ENCODE assay signal across 2 cellular contexts in genomic region chr19:45320997-45321775, GRCh38.
TF ChIP-seq lines count a peak whose summit lies in the region.

No MANE protein-coding gene starts in this region.

TF ChIP-seq in HepG2, 621 proteins besides CTCF, POLR2A, EP300 and RAD21 (continues in another document):
- no peak for TF ChIP-seq YEATS2 (CRISPR knock-in tag; IDR thresholded peaks at IDR 0.05; ENCODE audit: borderline replicate concordance)
- no peak for TF ChIP-seq ZNF749 (CRISPR knock-in tag; IDR thresholded peaks at IDR 0.05; ENCODE audit: borderline replicate concordance)
- TF ChIP-seq, protein P1, sequence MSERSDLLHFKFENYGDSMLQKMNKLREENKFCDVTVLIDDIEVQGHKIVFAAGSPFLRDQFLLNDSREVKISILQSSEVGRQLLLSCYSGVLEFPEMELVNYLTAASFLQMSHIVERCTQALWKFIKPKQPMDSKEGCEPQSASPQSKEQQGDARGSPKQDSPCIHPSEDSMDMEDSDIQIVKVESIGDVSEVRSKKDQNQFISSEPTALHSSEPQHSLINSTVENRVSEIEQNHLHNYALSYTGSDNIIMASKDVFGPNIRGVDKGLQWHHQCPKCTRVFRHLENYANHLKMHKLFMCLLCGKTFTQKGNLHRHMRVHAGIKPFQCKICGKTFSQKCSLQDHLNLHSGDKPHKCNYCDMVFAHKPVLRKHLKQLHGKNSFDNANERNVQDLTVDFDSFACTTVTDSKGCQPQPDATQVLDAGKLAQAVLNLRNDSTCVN (CRISPR knock-in tag; IDR thresholded peaks at IDR 0.05; ENCODE audit: borderline replicate concordance) = no peak
- no peak for TF ChIP-seq ZNF331 (CRISPR knock-in tag; IDR thresholded peaks at IDR 0.05)
- no peak for TF ChIP-seq EZH2 (conservative IDR thresholded peaks at IDR 0.05; ENCODE audit: low read depth, low read length)
- peak; percentile 94 for TF ChIP-seq ZNF121 (CRISPR knock-in tag; IDR thresholded peaks at IDR 0.05)
- no peak for TF ChIP-seq SIN3B (IDR thresholded peaks at IDR 0.05; ENCODE audit: low read length)
- no peak for TF ChIP-seq CENPX (CRISPR knock-in tag; IDR thresholded peaks at IDR 0.05)
- no peak for TF ChIP-seq MEIS2 (CRISPR knock-in tag; IDR thresholded peaks at IDR 0.05)
- no peak for TF ChIP-seq NAIF1 (CRISPR knock-in tag; IDR thresholded peaks at IDR 0.05; ENCODE audit: borderline replicate concordance)
- no peak for TF ChIP-seq RFXANK (CRISPR knock-in tag; IDR thresholded peaks at IDR 0.05)
- no peak for TF ChIP-seq MYNN (CRISPR knock-in tag; IDR thresholded peaks at IDR 0.05; ENCODE audit: low read depth)
- no peak for TF ChIP-seq FOXA1 (IDR thresholded peaks at IDR 0.05)
- no peak for TF ChIP-seq FOXA1 (CRISPR knock-in tag; IDR thresholded peaks at IDR 0.05)
- TF ChIP-seq, protein P2, sequence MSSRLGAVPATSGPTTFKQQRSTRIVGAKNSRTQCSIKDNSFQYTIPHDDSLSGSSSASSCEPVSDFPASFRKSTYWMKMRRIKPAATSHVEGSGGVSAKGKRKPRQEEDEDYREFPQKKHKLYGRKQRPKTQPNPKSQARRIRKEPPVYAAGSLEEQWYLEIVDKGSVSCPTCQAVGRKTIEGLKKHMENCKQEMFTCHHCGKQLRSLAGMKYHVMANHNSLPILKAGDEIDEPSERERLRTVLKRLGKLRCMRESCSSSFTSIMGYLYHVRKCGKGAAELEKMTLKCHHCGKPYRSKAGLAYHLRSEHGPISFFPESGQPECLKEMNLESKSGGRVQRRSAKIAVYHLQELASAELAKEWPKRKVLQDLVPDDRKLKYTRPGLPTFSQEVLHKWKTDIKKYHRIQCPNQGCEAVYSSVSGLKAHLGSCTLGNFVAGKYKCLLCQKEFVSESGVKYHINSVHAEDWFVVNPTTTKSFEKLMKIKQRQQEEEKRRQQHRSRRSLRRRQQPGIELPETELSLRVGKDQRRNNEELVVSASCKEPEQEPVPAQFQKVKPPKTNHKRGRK (CRISPR knock-in tag; IDR thresholded peaks at IDR 0.05) = no peak
- TF ChIP-seq KDM1A (CRISPR knock-in tag; IDR thresholded peaks at IDR 0.05) = 0 out of 2 replicates have a peak, but pooled peaks have one; percentile 42
- no peak for TF ChIP-seq BRCA1 (CRISPR knock-in tag; IDR thresholded peaks at IDR 0.05)
- TF ChIP-seq IKZF1 (IDR thresholded peaks at IDR 0.05) = no peak
- no peak for TF ChIP-seq GATA4 (IDR thresholded peaks at IDR 0.05; ENCODE audit: borderline replicate concordance, low read depth)
- no peak for TF ChIP-seq ZNF746 (CRISPR knock-in tag; IDR thresholded peaks at IDR 0.05)
- 0 out of 2 replicates have a peak, but pooled peaks have one; percentile 13 for TF ChIP-seq FOSL2 (CRISPR knock-in tag; IDR thresholded peaks at IDR 0.05)
- TF ChIP-seq PHF21A (CRISPR knock-in tag; IDR thresholded peaks at IDR 0.05) = no peak
- TF ChIP-seq BHLHE40 (IDR thresholded peaks at IDR 0.05; ENCODE audit: low read length) = no peak
- TF ChIP-seq ELF1 (CRISPR knock-in tag; IDR thresholded peaks at IDR 0.05) = no peak
- TF ChIP-seq KDM5B (CRISPR knock-in tag; IDR thresholded peaks at IDR 0.05; ENCODE audit: borderline replicate concordance) = no peak
- no peak for TF ChIP-seq SP5 (CRISPR knock-in tag; IDR thresholded peaks at IDR 0.05; ENCODE audit: borderline replicate concordance, low read depth)
- TF ChIP-seq CEBPB (IDR thresholded peaks at IDR 0.05; ENCODE audit: borderline replicate concordance, low read depth, low read length) = no peak
- TF ChIP-seq ZNF616 (CRISPR knock-in tag; IDR thresholded peaks at IDR 0.05; ENCODE audit: low read depth) = no peak
- no peak for TF ChIP-seq ZC3H13 (CRISPR knock-in tag; IDR thresholded peaks at IDR 0.05)
- TF ChIP-seq, protein P3, sequence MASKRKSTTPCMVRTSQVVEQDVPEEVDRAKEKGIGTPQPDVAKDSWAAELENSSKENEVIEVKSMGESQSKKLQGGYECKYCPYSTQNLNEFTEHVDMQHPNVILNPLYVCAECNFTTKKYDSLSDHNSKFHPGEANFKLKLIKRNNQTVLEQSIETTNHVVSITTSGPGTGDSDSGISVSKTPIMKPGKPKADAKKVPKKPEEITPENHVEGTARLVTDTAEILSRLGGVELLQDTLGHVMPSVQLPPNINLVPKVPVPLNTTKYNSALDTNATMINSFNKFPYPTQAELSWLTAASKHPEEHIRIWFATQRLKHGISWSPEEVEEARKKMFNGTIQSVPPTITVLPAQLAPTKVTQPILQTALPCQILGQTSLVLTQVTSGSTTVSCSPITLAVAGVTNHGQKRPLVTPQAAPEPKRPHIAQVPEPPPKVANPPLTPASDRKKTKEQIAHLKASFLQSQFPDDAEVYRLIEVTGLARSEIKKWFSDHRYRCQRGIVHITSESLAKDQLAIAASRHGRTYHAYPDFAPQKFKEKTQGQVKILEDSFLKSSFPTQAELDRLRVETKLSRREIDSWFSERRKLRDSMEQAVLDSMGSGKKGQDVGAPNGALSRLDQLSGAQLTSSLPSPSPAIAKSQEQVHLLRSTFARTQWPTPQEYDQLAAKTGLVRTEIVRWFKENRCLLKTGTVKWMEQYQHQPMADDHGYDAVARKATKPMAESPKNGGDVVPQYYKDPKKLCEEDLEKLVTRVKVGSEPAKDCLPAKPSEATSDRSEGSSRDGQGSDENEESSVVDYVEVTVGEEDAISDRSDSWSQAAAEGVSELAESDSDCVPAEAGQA (IDR thresholded peaks at IDR 0.05; ENCODE audit: low read depth) = no peak
- TF ChIP-seq, protein P3 (CRISPR knock-in tag; IDR thresholded peaks at IDR 0.05; ENCODE audit: borderline replicate concordance) = no peak
- peak; percentile 100 for TF ChIP-seq ZNF768 (CRISPR knock-in tag; IDR thresholded peaks at IDR 0.05)

TF ChIP-seq in K562, 482 proteins besides CTCF, POLR2A, EP300 and RAD21:
- TF ChIP-seq CBX1 (IDR thresholded peaks at IDR 0.05; ENCODE audit: low read depth) = 0 out of 2 replicates have a peak, but pooled peaks have one; percentile 54
- TF ChIP-seq CBFA2T3 (IDR thresholded peaks at IDR 0.05) = 0 out of 2 replicates have a peak, but pooled peaks have one; percentile 27
- peak; percentile 83 for TF ChIP-seq ZFP36 (IDR thresholded peaks at IDR 0.05; ENCODE audit: low read depth, low read length, partially characterized antibody)
- peak; percentile 90 for TF ChIP-seq BCOR (IDR thresholded peaks at IDR 0.05)
- peak; percentile 76 for TF ChIP-seq RBM25 (IDR thresholded peaks at IDR 0.05; ENCODE audit: low read depth, low read length, severe bottlenecking)
- peak; percentile 82; the same call in 1 of the 2 replicates for TF ChIP-seq SMARCA5 (IDR thresholded peaks at IDR 0.05)
- TF ChIP-seq, protein P4, sequence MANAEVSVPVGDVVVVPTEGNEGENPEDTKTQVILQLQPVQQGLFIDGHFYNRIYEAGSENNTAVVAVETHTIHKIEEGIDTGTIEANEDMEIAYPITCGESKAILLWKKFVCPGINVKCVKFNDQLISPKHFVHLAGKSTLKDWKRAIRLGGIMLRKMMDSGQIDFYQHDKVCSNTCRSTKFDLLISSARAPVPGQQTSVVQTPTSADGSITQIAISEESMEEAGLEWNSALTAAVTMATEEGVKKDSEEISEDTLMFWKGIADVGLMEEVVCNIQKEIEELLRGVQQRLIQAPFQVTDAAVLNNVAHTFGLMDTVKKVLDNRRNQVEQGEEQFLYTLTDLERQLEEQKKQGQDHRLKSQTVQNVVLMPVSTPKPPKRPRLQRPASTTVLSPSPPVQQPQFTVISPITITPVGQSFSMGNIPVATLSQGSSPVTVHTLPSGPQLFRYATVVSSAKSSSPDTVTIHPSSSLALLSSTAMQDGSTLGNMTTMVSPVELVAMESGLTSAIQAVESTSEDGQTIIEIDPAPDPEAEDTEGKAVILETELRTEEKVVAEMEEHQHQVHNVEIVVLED (CRISPR knock-in tag; IDR thresholded peaks at IDR 0.05) = no peak
- peak; percentile 58; the same call in 1 of the 2 replicates for TF ChIP-seq HDAC2 (IDR thresholded peaks at IDR 0.05)
- TF ChIP-seq EGR1 (conservative IDR thresholded peaks at IDR 0.05) = peak; percentile 74
- TF ChIP-seq ADNP (tag; IDR thresholded peaks at IDR 0.05) = peak; percentile 91
- no peak for TF ChIP-seq MED1 (CRISPR knock-in tag; IDR thresholded peaks at IDR 0.05; ENCODE audit: borderline replicate concordance)
- TF ChIP-seq KDM1A (IDR thresholded peaks at IDR 0.05) = peak; percentile 62 to 79
- TF ChIP-seq ZNF121 (CRISPR knock-in tag; conservative IDR thresholded peaks at IDR 0.05) = peak; percentile 98
- 0 out of 2 replicates have a peak, but pooled peaks have one; percentile 38 for TF ChIP-seq PTBP1 (IDR thresholded peaks at IDR 0.05; ENCODE audit: low read depth, low read length)
- no peak for TF ChIP-seq CREM (IDR thresholded peaks at IDR 0.05; ENCODE audit: low read depth)
- no peak for TF ChIP-seq ZNF76 (CRISPR knock-in tag; IDR thresholded peaks at IDR 0.05; ENCODE audit: borderline replicate concordance)
- TF ChIP-seq ZNF3 (CRISPR knock-in tag; IDR thresholded peaks at IDR 0.05) = no peak
